Comparison of ENCODE assay signal across 24 cellular contexts in genomic region chr6:31887173-31887572, GRCh38. TPM values are rescaled to one million over a fixed set of nuclear protein-coding genes. Genes with fewer than 3 reads are reported as not detected.
"Had no signal": no experiment of that assay in that cellular context is flagged by ENCODE, and none has a peak within 500 bp of the region (broad histone marks: within the 10 kb centered on the region; RNA-seq: fewer than 3 reads in every experiment).

No MANE protein-coding gene starts in this region.

- H3K9me3 ChIP-seq: esophagus muscularis mucosa, gastrocnemius medialis, heart right ventricle, ovary, right atrium auricular region, sigmoid colon, tibial artery, upper lobe of left lung, uterus had no signal

- H3K9me3 Mint-ChIP-seq: naive thymus-derived CD8-positive, alpha-beta T cell had no signal

- DNase-seq: effector memory CD4-positive, alpha-beta T cell; gastrocnemius medialis; heart right ventricle; hypothalamus; kidney glomerular epithelial cell; mammary epithelial cell; naive thymus-derived CD8-positive, alpha-beta T cell; ovary; sigmoid colon; stimulated activated CD4-positive, alpha-beta T cell treated with anti-CD3 and anti-CD28 coated beads, Interleukin-2, amount 100 ng/mL, for 24 hours; stimulated activated CD4-positive, alpha-beta T cell treated with anti-CD3 and anti-CD28 coated beads, Interleukin-4, amount 100 ng/mL, for 4 hours; stimulated activated naive CD4-positive, alpha-beta T cell treated with Interleukin-2 at 50 U/mL for 16 hours; tibial artery; upper lobe of left lung; uterus had no signal

- H3K4me3 ChIP-seq: esophagus muscularis mucosa, gastrocnemius medialis, heart right ventricle, ovary, right atrium auricular region, sigmoid colon, skin epidermis, tibial artery, upper lobe of left lung, uterus had no signal

- ATAC-seq: gastrocnemius medialis; left lobe of liver; naive thymus-derived CD8-positive, alpha-beta T cell had no signal

- H3K4me1 ChIP-seq: esophagus muscularis mucosa, gastrocnemius medialis, heart right ventricle, right atrium auricular region, sigmoid colon, tibial artery, upper lobe of left lung, uterus had no signal

- H3K36me3 ChIP-seq: ovary, uterus had no signal

- H3K4me3 Mint-ChIP-seq: naive thymus-derived CD8-positive, alpha-beta T cell had no signal

- H3K27ac ChIP-seq: epithelial cell of prostate, esophagus muscularis mucosa, gastrocnemius medialis, heart right ventricle, ovary, right atrium auricular region, sigmoid colon, skin epidermis, tibial artery, upper lobe of left lung, uterus had no signal

- H3K27me3 ChIP-seq: esophagus muscularis mucosa, gastrocnemius medialis, heart right ventricle, ovary, right atrium auricular region, sigmoid colon, tibial artery, upper lobe of left lung, uterus had no signal

- FAIRE-seq: endometrium, islet of Langerhans had no signal

- H3K27me3 Mint-ChIP-seq: naive thymus-derived CD8-positive, alpha-beta T cell had no signal

- H3K27ac Mint-ChIP-seq: naive thymus-derived CD8-positive, alpha-beta T cell had no signal

RNA-seq across cellular contexts. Expression of gene SLC44A4, which starts 8.4 kb away (rescaled TPM):
- total RNA-seq: fibroblast of villous mesenchyme; mammary epithelial cell; naive thymus-derived CD8-positive, alpha-beta T cell; right atrium auricular region; temporal lobe had no signal
- polyA plus RNA-seq: mammary epithelial cell; naive thymus-derived CD8-positive, alpha-beta T cell had no signal

RNA-seq across cellular contexts. Expression of gene ZBTB12, which starts 14.7 kb away (rescaled TPM):
- polyA plus RNA-seq: naive thymus-derived CD8-positive, alpha-beta T cell had no signal

RNA-seq across cellular contexts. Expression of gene C2, which starts 40.3 kb away (rescaled TPM):
- polyA plus RNA-seq: mammary epithelial cell; naive thymus-derived CD8-positive, alpha-beta T cell had no signal
